23 cellular contexts compared by ENCODE assay signal in the genomic region with DNA sequence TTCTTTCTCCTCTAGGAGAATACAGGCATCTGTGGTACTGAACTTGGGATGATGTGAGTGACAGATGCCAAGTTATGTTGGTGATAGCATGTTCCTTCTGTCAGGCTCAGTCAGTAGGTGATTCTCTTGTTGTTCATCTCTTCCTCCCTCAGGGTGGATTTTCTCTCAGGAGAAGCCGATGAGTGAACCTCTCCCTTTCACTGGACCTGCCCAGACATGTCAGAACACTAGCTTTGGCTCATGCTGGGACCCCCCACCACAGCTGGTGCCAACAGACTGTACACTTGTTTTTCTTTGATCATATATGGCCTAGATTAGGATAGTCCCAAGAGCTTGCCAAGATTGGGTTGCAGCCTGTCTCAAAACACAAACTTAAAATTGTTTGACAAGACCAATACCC.
DNase-seq lines count a peak whose midpoint lies in the region; ATAC-seq and TF ChIP-seq lines count a peak whose summit lies in the region.
"Had no signal": no experiment of that assay in that cellular context is flagged by ENCODE, and none has a peak within 500 bp of the region (broad histone marks: within the 10 kb centered on the region; RNA-seq: fewer than 3 reads in every experiment).

No MANE protein-coding gene starts in this region.

- H3K27ac ChIP-seq in WERI-Rb-1 (no peak overlapping the region), mesodermal cell (ENCODE audit: low read depth, low read length, severe bottlenecking) (peak overlapping the region; percentile 30)
- H3K27ac ChIP-seq: testis, vagina had no signal

- DNase-seq in NCI-H524 (lab: John Stamatoyannopoulos, UW) = peak; percentile 9 to 42
- DNase-seq in NCI-H524 treated with DMSO at 0.1 percent for 48 hours (lab: John Stamatoyannopoulos, UW) = no peak
- DNase-seq in NCI-H1694 treated with DMSO at 0.1 percent for 48 hours (lab: John Stamatoyannopoulos, UW) = peak; percentile 72
- DNase-seq in WERI-Rb-1 = peak; percentile 43
- no peak for DNase-seq in activated CD4-positive, alpha-beta T cell treated with anti-CD3 and anti-CD28 coated beads, Interleukin-2, amount 50 U/mL, for 48 hours
- DNase-seq: activated CD4-positive, alpha-beta T cell treated with anti-CD3 and anti-CD28 coated beads for 1 hour; activated CD8-positive, alpha-beta T cell treated with anti-CD3 and anti-CD28 coated beads, Interleukin-2, amount 10 ng/mL, durations not matched to agents 7 days and 5 days; activated gamma-delta T cell; activated T-cell treated with anti-CD3 and anti-CD28 coated beads for 4 hours; AML-193; CD8-positive, alpha-beta T cell; DMS153; dorsolateral prefrontal cortex; GOT3; natural killer cell; NCI-H1048; stimulated activated naive CD8-positive, alpha-beta T cell treated with anti-CD3 and anti-CD28 coated beads, Interleukin-15, Interleukin-2, amounts not matched to agents 100 U/mL and 50 U/mL, for 24 hours; testis had no signal

- H3K4me1 ChIP-seq in mesodermal cell (ENCODE audit: control insufficient read depth, insufficient read depth, low read length, poor library complexity, severe bottlenecking) = peaks cover 31% of the 10 kb centered on the region
- H3K4me1 ChIP-seq: vagina had no signal

- H3K4me3 ChIP-seq in WERI-Rb-1 (ENCODE audit: low read depth, low read length) (no peak overlapping the region), mesodermal cell (ENCODE audit: extremely low read depth, insufficient read depth, low read length, poor library complexity, severe bottlenecking) (no peak overlapping the region)
- H3K4me3 ChIP-seq: dorsolateral prefrontal cortex, testis, vagina had no signal

- ATAC-seq in HG02885 (IDR thresholded peaks at IDR 0.05; ENCODE audit: poor library complexity, unreplicated experiment) (no peak), HG02938 (IDR thresholded peaks at IDR 0.05; ENCODE audit: unreplicated experiment) (no peak)
- ATAC-seq: activated CD8-positive, alpha-beta T cell treated with anti-CD3 and anti-CD28 coated beads, Interleukin-2, amount 10 ng/mL, durations not matched to agents 7 days and 5 days; CD8-positive, alpha-beta T cell; left lobe of liver; natural killer cell; stimulated activated naive CD8-positive, alpha-beta T cell treated with anti-CD3 and anti-CD28 coated beads, Interleukin-15, Interleukin-2, amounts not matched to agents 100 U/mL and 50 U/mL, for 24 hours had no signal

- H3K27me3 ChIP-seq in WERI-Rb-1 (ENCODE audit: insufficient read depth, low read depth, severe bottlenecking) = no peaks in the 10 kb centered on the region
- H3K27me3 ChIP-seq: dorsolateral prefrontal cortex, testis, vagina had no signal

- H3K9me3 ChIP-seq in WERI-Rb-1 (ENCODE audit: severe bottlenecking) (no peaks in the 10 kb centered on the region), mesodermal cell (ENCODE audit: control insufficient read depth, low read length) (no peaks in the 10 kb centered on the region)
- H3K9me3 ChIP-seq: testis, vagina had no signal

- no peaks in the 10 kb centered on the region for H3K36me3 ChIP-seq in WERI-Rb-1
- H3K36me3 ChIP-seq in mesodermal cell (ENCODE audit: control insufficient read depth, insufficient read depth, low read length) = peaks cover 22% of the 10 kb centered on the region
- H3K36me3 ChIP-seq: vagina had no signal

- no peak for TF ChIP-seq CTCF in WERI-Rb-1 (IDR thresholded peaks at IDR 0.05; ENCODE audit: low read depth, low read length)

- whole genome bisulfite sequencing in mesodermal cell (ENCODE audit: insufficient coverage in 2 of 2), 2 experiments = 100% methylated on average over 1 of the region's 1 CpG; no CpG with 5 or more reads in 1 of the 2 experiments

Comparison
In these comparisons a context has a peak if more than half of its experiments do, and no peak if none do; other contexts are left out.
1. DNase-seq: peak in NCI-H524 (2 of 2), NCI-H1694 treated with DMSO at 0.1 percent for 48 hours (single experiment) and WERI-Rb-1 (single experiment); none in NCI-H524 treated with DMSO at 0.1 percent for 48 hours (single experiment) and activated CD4-positive, alpha-beta T cell treated with anti-CD3 and anti-CD28 coated beads, Interleukin-2, amount 50 U/mL, for 48 hours (0 of 2).